11 cellular contexts compared by ENCODE assay signal in the genomic region with DNA sequence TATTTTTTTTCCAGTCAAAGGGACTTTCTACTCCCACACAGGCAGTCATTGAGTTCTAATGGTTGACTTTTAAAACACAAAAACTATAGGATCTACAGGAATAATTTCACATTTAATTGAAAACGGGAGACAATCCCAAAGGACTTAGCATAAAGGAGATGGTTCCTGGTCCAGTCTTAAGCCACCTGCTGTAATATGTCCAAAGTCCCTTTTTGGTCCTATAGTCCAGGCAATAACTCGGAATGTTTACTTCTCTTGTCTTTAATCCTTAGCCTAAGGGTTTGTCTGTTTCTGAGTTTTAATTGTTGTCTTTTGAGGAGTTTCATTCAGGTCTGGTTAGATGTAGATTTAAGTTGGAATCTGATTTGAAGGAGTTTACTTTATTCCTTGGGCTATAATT.
"Had no signal": no experiment of that assay in that cellular context is flagged by ENCODE, and none has a peak within 500 bp of the region (broad histone marks: within the 10 kb centered on the region; RNA-seq: fewer than 3 reads in every experiment).

No MANE protein-coding gene starts in this region.

- ATAC-seq: GM23338, HCT116 had no signal

- FAIRE-seq: H1, H54 had no signal

- H3K9ac ChIP-seq: GM23248 had no signal

- H3K36me3 ChIP-seq: HAP-1 had no signal

- DNase-seq: GM23248, GOT3, H7, H9, HCEC 1CT, HFFc6 had no signal

- H3K4me2 ChIP-seq: GM23338 had no signal

- H3K9me3 ChIP-seq: HAP-1 had no signal

- H3K27ac ChIP-seq: GM23248 had no signal

- H2AFZ ChIP-seq: GM23248, GM23338 had no signal

- H3K4me3 ChIP-seq: GM23248, GM23338, HAP-1 had no signal
